ENCODE assay signal across 1 cellular context in the genomic region with DNA sequence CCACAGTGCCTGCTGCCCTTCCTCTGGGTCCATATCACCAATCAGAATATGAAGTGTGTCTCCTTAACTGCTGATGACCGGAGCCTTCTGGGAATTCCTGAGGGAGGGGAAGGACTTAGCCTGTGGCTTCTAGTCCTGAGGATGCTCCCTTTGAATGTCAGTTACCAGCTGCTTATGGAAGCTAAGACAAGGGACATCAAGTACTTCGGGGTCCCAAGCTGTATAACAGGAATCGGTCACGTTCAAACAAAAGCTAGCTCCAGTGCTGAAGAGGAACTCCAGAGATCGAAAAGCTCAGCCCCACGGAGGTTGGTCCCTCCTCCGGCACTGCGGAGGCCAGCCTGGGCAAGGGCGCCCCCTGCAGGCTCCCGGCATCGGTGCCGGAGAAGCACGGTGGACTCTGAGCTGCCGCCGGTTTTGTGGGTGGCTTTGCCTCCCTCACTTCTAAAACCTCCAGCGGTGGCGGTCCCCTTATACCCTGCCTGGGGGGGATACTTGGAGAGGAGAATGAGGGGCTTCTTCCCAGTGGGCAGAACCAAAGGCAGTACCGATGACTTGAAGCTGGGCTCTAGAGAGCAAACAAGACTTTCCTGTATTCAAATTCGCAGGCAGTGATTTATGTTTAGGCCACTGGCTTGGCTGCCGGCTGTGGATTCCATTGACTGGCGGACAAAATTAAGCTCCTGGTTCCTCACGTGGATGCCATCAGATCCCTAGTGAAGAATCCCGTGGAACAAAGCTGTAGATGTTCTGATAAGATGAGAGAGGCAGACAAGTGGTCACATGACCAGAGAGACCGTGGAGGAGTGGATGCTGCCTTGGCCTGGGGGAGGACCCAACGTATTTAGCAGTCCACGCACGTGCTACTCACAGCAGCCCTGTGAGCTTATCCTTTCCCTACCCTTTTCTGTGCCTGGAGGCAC.
TF ChIP-seq lines count a peak whose summit lies in the region.

No MANE protein-coding gene starts in this region.

TF ChIP-seq in K562, 482 proteins besides CTCF, POLR2A, EP300 and RAD21 (continued from another document):
- TF ChIP-seq, protein P1, sequence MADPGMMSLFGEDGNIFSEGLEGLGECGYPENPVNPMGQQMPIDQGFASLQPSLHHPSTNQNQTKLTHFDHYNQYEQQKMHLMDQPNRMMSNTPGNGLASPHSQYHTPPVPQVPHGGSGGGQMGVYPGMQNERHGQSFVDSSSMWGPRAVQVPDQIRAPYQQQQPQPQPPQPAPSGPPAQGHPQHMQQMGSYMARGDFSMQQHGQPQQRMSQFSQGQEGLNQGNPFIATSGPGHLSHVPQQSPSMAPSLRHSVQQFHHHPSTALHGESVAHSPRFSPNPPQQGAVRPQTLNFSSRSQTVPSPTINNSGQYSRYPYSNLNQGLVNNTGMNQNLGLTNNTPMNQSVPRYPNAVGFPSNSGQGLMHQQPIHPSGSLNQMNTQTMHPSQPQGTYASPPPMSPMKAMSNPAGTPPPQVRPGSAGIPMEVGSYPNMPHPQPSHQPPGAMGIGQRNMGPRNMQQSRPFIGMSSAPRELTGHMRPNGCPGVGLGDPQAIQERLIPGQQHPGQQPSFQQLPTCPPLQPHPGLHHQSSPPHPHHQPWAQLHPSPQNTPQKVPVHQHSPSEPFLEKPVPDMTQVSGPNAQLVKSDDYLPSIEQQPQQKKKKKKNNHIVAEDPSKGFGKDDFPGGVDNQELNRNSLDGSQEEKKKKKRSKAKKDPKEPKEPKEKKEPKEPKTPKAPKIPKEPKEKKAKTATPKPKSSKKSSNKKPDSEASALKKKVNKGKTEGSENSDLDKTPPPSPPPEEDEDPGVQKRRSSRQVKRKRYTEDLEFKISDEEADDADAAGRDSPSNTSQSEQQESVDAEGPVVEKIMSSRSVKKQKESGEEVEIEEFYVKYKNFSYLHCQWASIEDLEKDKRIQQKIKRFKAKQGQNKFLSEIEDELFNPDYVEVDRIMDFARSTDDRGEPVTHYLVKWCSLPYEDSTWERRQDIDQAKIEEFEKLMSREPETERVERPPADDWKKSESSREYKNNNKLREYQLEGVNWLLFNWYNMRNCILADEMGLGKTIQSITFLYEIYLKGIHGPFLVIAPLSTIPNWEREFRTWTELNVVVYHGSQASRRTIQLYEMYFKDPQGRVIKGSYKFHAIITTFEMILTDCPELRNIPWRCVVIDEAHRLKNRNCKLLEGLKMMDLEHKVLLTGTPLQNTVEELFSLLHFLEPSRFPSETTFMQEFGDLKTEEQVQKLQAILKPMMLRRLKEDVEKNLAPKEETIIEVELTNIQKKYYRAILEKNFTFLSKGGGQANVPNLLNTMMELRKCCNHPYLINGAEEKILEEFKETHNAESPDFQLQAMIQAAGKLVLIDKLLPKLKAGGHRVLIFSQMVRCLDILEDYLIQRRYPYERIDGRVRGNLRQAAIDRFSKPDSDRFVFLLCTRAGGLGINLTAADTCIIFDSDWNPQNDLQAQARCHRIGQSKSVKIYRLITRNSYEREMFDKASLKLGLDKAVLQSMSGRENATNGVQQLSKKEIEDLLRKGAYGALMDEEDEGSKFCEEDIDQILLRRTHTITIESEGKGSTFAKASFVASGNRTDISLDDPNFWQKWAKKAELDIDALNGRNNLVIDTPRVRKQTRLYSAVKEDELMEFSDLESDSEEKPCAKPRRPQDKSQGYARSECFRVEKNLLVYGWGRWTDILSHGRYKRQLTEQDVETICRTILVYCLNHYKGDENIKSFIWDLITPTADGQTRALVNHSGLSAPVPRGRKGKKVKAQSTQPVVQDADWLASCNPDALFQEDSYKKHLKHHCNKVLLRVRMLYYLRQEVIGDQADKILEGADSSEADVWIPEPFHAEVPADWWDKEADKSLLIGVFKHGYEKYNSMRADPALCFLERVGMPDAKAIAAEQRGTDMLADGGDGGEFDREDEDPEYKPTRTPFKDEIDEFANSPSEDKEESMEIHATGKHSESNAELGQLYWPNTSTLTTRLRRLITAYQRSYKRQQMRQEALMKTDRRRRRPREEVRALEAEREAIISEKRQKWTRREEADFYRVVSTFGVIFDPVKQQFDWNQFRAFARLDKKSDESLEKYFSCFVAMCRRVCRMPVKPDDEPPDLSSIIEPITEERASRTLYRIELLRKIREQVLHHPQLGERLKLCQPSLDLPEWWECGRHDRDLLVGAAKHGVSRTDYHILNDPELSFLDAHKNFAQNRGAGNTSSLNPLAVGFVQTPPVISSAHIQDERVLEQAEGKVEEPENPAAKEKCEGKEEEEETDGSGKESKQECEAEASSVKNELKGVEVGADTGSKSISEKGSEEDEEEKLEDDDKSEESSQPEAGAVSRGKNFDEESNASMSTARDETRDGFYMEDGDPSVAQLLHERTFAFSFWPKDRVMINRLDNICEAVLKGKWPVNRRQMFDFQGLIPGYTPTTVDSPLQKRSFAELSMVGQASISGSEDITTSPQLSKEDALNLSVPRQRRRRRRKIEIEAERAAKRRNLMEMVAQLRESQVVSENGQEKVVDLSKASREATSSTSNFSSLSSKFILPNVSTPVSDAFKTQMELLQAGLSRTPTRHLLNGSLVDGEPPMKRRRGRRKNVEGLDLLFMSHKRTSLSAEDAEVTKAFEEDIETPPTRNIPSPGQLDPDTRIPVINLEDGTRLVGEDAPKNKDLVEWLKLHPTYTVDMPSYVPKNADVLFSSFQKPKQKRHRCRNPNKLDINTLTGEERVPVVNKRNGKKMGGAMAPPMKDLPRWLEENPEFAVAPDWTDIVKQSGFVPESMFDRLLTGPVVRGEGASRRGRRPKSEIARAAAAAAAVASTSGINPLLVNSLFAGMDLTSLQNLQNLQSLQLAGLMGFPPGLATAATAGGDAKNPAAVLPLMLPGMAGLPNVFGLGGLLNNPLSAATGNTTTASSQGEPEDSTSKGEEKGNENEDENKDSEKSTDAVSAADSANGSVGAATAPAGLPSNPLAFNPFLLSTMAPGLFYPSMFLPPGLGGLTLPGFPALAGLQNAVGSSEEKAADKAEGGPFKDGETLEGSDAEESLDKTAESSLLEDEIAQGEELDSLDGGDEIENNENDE (IDR thresholded peaks at IDR 0.05; ENCODE audit: low read depth, low read length): no peak
- TF ChIP-seq HNRNPK (IDR thresholded peaks at IDR 0.05; ENCODE audit: low read depth, low read length, poor library complexity, severe bottlenecking) (no peak), NCOA2 (IDR thresholded peaks at IDR 0.05; ENCODE audit: partially characterized antibody in 2 of 2) (no peak), ZNF764 (CRISPR knock-in tag; IDR thresholded peaks at IDR 0.05; ENCODE audit: low read depth) (no peak), RFX7 (CRISPR knock-in tag; IDR thresholded peaks at IDR 0.05) (no peak)
